14 cellular contexts compared by ENCODE assay signal in genomic region chr6:35797837-35798526, GRCh38. TPM values are rescaled to one million over a fixed set of nuclear protein-coding genes. Genes with fewer than 3 reads are reported as not detected.
"Had no signal": no experiment of that assay in that cellular context is flagged by ENCODE, and none has a peak within 500 bp of the region (broad histone marks: within the 10 kb centered on the region; RNA-seq: fewer than 3 reads in every experiment).

No MANE protein-coding gene starts in this region.

- H3K36me3 Mint-ChIP-seq: activated naive CD4-positive, alpha-beta T cell treated with anti-CD3 and anti-CD28 coated beads, Interleukin-2, amount 50 U/mL, for 24 hours; brain had no signal

- H3K4me3 Mint-ChIP-seq: activated naive CD4-positive, alpha-beta T cell treated with anti-CD3 and anti-CD28 coated beads, Interleukin-2, amount 50 U/mL, for 24 hours; brain; dendritic cell treated with granulocyte-macrophage colony-stimulating factor and Interleukin-4, amounts not matched to agents 40 ng/mL and 50 ng/mL, for 4 days; nephron; T-helper 17 cell had no signal

- DNase-seq: cerebellar nuclear complex, mammary epithelial cell, mucosa of descending colon, small intestine, T-helper 17 cell, thyroid gland had no signal

- H3K27me3 Mint-ChIP-seq: activated naive CD4-positive, alpha-beta T cell treated with anti-CD3 and anti-CD28 coated beads, Interleukin-2, amount 50 U/mL, for 24 hours had no signal

- ATAC-seq: activated CD4-positive, CD25-positive, alpha-beta regulatory T cell treated with anti-CD3 and anti-CD28 coated beads, Interleukin-2, amount 50 U/mL, for 24 hours; T-helper 17 cell had no signal

- H3K4me1 Mint-ChIP-seq: activated naive CD4-positive, alpha-beta T cell treated with anti-CD3 and anti-CD28 coated beads, Interleukin-2, amount 50 U/mL, for 24 hours; brain; nephron; T-helper 17 cell had no signal

- H3K27ac Mint-ChIP-seq: activated naive CD4-positive, alpha-beta T cell treated with anti-CD3 and anti-CD28 coated beads, Interleukin-2, amount 50 U/mL, for 24 hours; activated T-helper 2 cell treated with anti-CD3 and anti-CD28 coated beads, Interferon-gamma antibody, Interleukin-2, Interleukin-4, amounts not matched to agents 10 μg/mL and 5 μg/mL and 100 μg/mL, durations not matched to agents 14 hours and 24 hours and 36 hours; dendritic cell treated with granulocyte-macrophage colony-stimulating factor and Interleukin-4, amounts not matched to agents 40 ng/mL and 50 ng/mL, for 4 days; nephron had no signal

- H3K9me3 Mint-ChIP-seq: activated naive CD4-positive, alpha-beta T cell treated with anti-CD3 and anti-CD28 coated beads, Interleukin-2, amount 50 U/mL, for 24 hours; activated T-helper 2 cell treated with anti-CD3 and anti-CD28 coated beads, Interferon-gamma antibody, Interleukin-2, Interleukin-4, amounts not matched to agents 10 μg/mL and 5 μg/mL and 100 μg/mL, durations not matched to agents 14 hours and 24 hours and 36 hours; dendritic cell treated with granulocyte-macrophage colony-stimulating factor and Interleukin-4, amounts not matched to agents 40 ng/mL and 50 ng/mL, for 4 days; nephron had no signal

RNA-seq across cellular contexts. Expression of gene CLPS, which starts 0.9 kb away (rescaled TPM):
- total RNA-seq: activated T-helper 2 cell treated with anti-CD3 and anti-CD28 coated beads, Interferon-gamma antibody, Interleukin-2, Interleukin-4, amounts not matched to agents 10 μg/mL and 5 μg/mL and 100 μg/mL, durations not matched to agents 14 hours and 24 hours and 36 hours; esophagus muscularis mucosa; fibroblast of villous mesenchyme; mammary epithelial cell; mucosa of descending colon; T-helper 17 cell; thyroid gland had no signal

RNA-seq across cellular contexts. Expression of gene LHFPL5, which starts 7.2 kb away (rescaled TPM):
- total RNA-seq: activated T-helper 2 cell treated with anti-CD3 and anti-CD28 coated beads, Interferon-gamma antibody, Interleukin-2, Interleukin-4, amounts not matched to agents 10 μg/mL and 5 μg/mL and 100 μg/mL, durations not matched to agents 14 hours and 24 hours and 36 hours; esophagus muscularis mucosa; fibroblast of villous mesenchyme; mammary epithelial cell; T-helper 17 cell; thyroid gland had no signal

RNA-seq across cellular contexts. Expression of gene CLPSL1, which starts 17.2 kb away (rescaled TPM):
- total RNA-seq: activated T-helper 2 cell treated with anti-CD3 and anti-CD28 coated beads, Interferon-gamma antibody, Interleukin-2, Interleukin-4, amounts not matched to agents 10 μg/mL and 5 μg/mL and 100 μg/mL, durations not matched to agents 14 hours and 24 hours and 36 hours; esophagus muscularis mucosa; fibroblast of villous mesenchyme; mammary epithelial cell; mucosa of descending colon; T-helper 17 cell; thyroid gland had no signal

RNA-seq across cellular contexts. Expression of gene CLPSL2, which starts 21.6 kb away (rescaled TPM):
- total RNA-seq: activated T-helper 2 cell treated with anti-CD3 and anti-CD28 coated beads, Interferon-gamma antibody, Interleukin-2, Interleukin-4, amounts not matched to agents 10 μg/mL and 5 μg/mL and 100 μg/mL, durations not matched to agents 14 hours and 24 hours and 36 hours; esophagus muscularis mucosa; fibroblast of villous mesenchyme; mammary epithelial cell; mucosa of descending colon; T-helper 17 cell; thyroid gland had no signal
